ENCODE assay signal across 42 cellular contexts in genomic region chrX:154658957-154659356, GRCh38. TPM values are rescaled to one million over a fixed set of nuclear protein-coding genes. Genes with fewer than 3 reads are reported as not detected.
"Had no signal": no experiment of that assay in that cellular context is flagged by ENCODE, and none has a peak within 500 bp of the region (broad histone marks: within the 10 kb centered on the region; RNA-seq: fewer than 3 reads in every experiment).

No MANE protein-coding gene starts in this region.

- H3K27ac ChIP-seq: adrenal gland, ascending aorta, body of pancreas, brain microvascular endothelial cell, breast epithelium, cardiac muscle cell had no signal

- H3K9me3 ChIP-seq: adrenal gland, ascending aorta, body of pancreas had no signal

- H3K27me3 Mint-ChIP-seq: activated naive CD4-positive, alpha-beta T cell treated with anti-CD3 and anti-CD28 coated beads, Interleukin-2, amount 10 ng/mL, durations not matched to agents 7 days and 5 days; activated naive CD4-positive, alpha-beta T cell treated with anti-CD3 and anti-CD28 coated beads, Interleukin-2, amount 50 U/mL, for 24 hours; activated naive CD8-positive, alpha-beta T cell; activated naive CD8-positive, alpha-beta T cell treated with anti-CD3 and anti-CD28 coated beads for 36 hours; activated naive CD8-positive, alpha-beta T cell treated with anti-CD3 and anti-CD28 coated beads, Interleukin-2, amount 50 U/mL, for 24 hours; activated T-cell treated with anti-CD3 and anti-CD28 coated beads, Interleukin-2, amount 50 U/mL, for 24 hours; activated T-helper 17 cell treated with anti-CD3 and anti-CD28 coated beads, Interleukin-2, amount 50 U/mL, for 72 hours; central memory CD8-positive, alpha-beta T cell had no signal

- ATAC-seq: activated naive CD4-positive, alpha-beta T cell treated with anti-CD3 and anti-CD28 coated beads, Interleukin-2, amount 50 U/mL, for 72 hours; activated naive CD8-positive, alpha-beta T cell treated with anti-CD3 and anti-CD28 coated beads, Interleukin-2, amount 50 U/mL, for 24 hours; activated T-cell treated with anti-CD3 and anti-CD28 coated beads, Interleukin-2, amount 50 U/mL, for 4 hours; activated T-cell treated with anti-CD3 and anti-CD28 coated beads, Interleukin-2, amount 50 U/mL, for 72 hours; activated T-helper 17 cell treated with anti-CD3 and anti-CD28 coated beads, Interleukin-2, amount 50 U/mL, for 72 hours; body of pancreas had no signal

- DNase-seq: activated effector memory CD4-positive, alpha-beta T cell treated with anti-CD3 and anti-CD28 coated beads, Interleukin-2, amount 50 U/mL, for 16 hours; activated effector memory CD4-positive, alpha-beta T cell treated with Interleukin-2 at 50 U/mL for 16 hours; activated gamma-delta T cell; activated gamma-delta T cell treated with Interleukin-2 at 50 U/mL for 16 hours; activated naive CD4-positive, alpha-beta T cell; activated naive CD4-positive, alpha-beta T cell treated with anti-CD3 and anti-CD28 coated beads for 36 hours; activated naive CD4-positive, alpha-beta T cell treated with anti-CD3 and anti-CD28 coated beads, Interleukin-2, amount 10 ng/mL, durations not matched to agents 7 days and 5 days; activated naive CD4-positive, alpha-beta T cell treated with anti-CD3 and anti-CD28 coated beads, Interleukin-2, amount 50 U/mL, for 16 hours; activated naive CD4-positive, alpha-beta T cell treated with Interleukin-2 at 50 U/mL for 16 hours; activated naive CD8-positive, alpha-beta T cell treated with anti-CD3 and anti-CD28 coated beads for 36 hours; activated naive CD8-positive, alpha-beta T cell treated with anti-CD3 and anti-CD28 coated beads, Interleukin-2, amount 10 ng/mL, durations not matched to agents 7 days and 5 days; activated naive CD8-positive, alpha-beta T cell treated with anti-CD3 and anti-CD28 coated beads, Interleukin-2, amount 50 U/mL, for 24 hours; activated T-cell treated with anti-CD3 and anti-CD28 coated beads, Interleukin-2, amount 50 U/mL, for 1 hour; activated T-cell treated with anti-CD3 and anti-CD28 coated beads, Interleukin-2, amount 50 U/mL, for 24 hours; activated T-cell treated with anti-CD3 and anti-CD28 coated beads, Interleukin-2, amount 50 U/mL, for 4 hours; activated T-cell treated with anti-CD3 and anti-CD28 coated beads, Interleukin-2, amount 50 U/mL, for 48 hours; activated T-cell treated with anti-CD3 and anti-CD28 coated beads, Interleukin-2, amount 50 U/mL, for 72 hours; adrenal gland; amniotic stem cell; amygdala; anterior cingulate cortex; aorta; body of pancreas; brain microvascular endothelial cell; caudate nucleus; central memory CD4-positive, alpha-beta T cell; cerebellar nuclear complex had no signal

- H3K4me3 Mint-ChIP-seq: activated naive CD4-positive, alpha-beta T cell treated with anti-CD3 and anti-CD28 coated beads for 36 hours; activated naive CD4-positive, alpha-beta T cell treated with anti-CD3 and anti-CD28 coated beads, Interleukin-2, amount 10 ng/mL, durations not matched to agents 7 days and 5 days; activated naive CD4-positive, alpha-beta T cell treated with anti-CD3 and anti-CD28 coated beads, Interleukin-2, amount 50 U/mL, for 24 hours; activated naive CD8-positive, alpha-beta T cell; activated naive CD8-positive, alpha-beta T cell treated with anti-CD3 and anti-CD28 coated beads for 36 hours; activated naive CD8-positive, alpha-beta T cell treated with anti-CD3 and anti-CD28 coated beads, Interleukin-2, amount 10 ng/mL, durations not matched to agents 7 days and 5 days; activated naive CD8-positive, alpha-beta T cell treated with anti-CD3 and anti-CD28 coated beads, Interleukin-2, amount 50 U/mL, for 24 hours; activated T-cell treated with anti-CD3 and anti-CD28 coated beads, Interleukin-2, amount 50 U/mL, for 24 hours; activated T-cell treated with anti-CD3 and anti-CD28 coated beads, Interleukin-2, amount 50 U/mL, for 4 hours; activated T-cell treated with anti-CD3 and anti-CD28 coated beads, Interleukin-2, amount 50 U/mL, for 72 hours; activated T-helper 1 cell treated with anti-CD3 and anti-CD28 coated beads, Interleukin-12 subunit alpha, Interleukin-12 subunit beta, Interleukin-2, Interleukin-4 antibody, amounts not matched to agents 30 ng/mL and 10 ng/mL and 1 ng/mL, durations not matched to agents 14 hours and 24 hours and 36 hours; activated T-helper 17 cell treated with anti-CD3 and anti-CD28 coated beads, Interleukin-2, amount 50 U/mL, for 72 hours; brain; central memory CD8-positive, alpha-beta T cell had no signal

- H3K36me3 ChIP-seq: adrenal gland, ascending aorta, brain microvascular endothelial cell, breast epithelium, cardiac muscle cell had no signal

- H3K27ac Mint-ChIP-seq: activated naive CD4-positive, alpha-beta T cell treated with anti-CD3 and anti-CD28 coated beads for 36 hours; activated naive CD4-positive, alpha-beta T cell treated with anti-CD3 and anti-CD28 coated beads, Interleukin-2, amount 10 ng/mL, durations not matched to agents 7 days and 5 days; activated naive CD4-positive, alpha-beta T cell treated with anti-CD3 and anti-CD28 coated beads, Interleukin-2, amount 50 U/mL, for 24 hours; activated naive CD4-positive, alpha-beta T cell treated with anti-CD3 and anti-CD28 coated beads, Interleukin-2, amount 50 U/mL, for 72 hours; activated naive CD8-positive, alpha-beta T cell; activated naive CD8-positive, alpha-beta T cell treated with anti-CD3 and anti-CD28 coated beads for 36 hours; activated naive CD8-positive, alpha-beta T cell treated with anti-CD3 and anti-CD28 coated beads, Interleukin-2, amount 10 ng/mL, durations not matched to agents 7 days and 5 days; activated naive CD8-positive, alpha-beta T cell treated with anti-CD3 and anti-CD28 coated beads, Interleukin-2, amount 50 U/mL, for 24 hours; activated T-cell treated with anti-CD3 and anti-CD28 coated beads, Interleukin-2, amount 50 U/mL, for 24 hours; activated T-cell treated with anti-CD3 and anti-CD28 coated beads, Interleukin-2, amount 50 U/mL, for 72 hours; activated T-helper 1 cell treated with anti-CD3 and anti-CD28 coated beads, Interleukin-12 subunit alpha, Interleukin-12 subunit beta, Interleukin-2, Interleukin-4 antibody, amounts not matched to agents 30 ng/mL and 10 ng/mL and 1 ng/mL, durations not matched to agents 14 hours and 24 hours and 36 hours; activated T-helper 17 cell treated with anti-CD3 and anti-CD28 coated beads, Interleukin-2, amount 50 U/mL, for 72 hours; activated T-helper 2 cell treated with anti-CD3 and anti-CD28 coated beads, Interferon-gamma antibody, Interleukin-2, Interleukin-4, amounts not matched to agents 10 μg/mL and 5 μg/mL and 100 μg/mL, durations not matched to agents 14 hours and 24 hours and 36 hours; brain had no signal

- H3K36me3 Mint-ChIP-seq: activated naive CD4-positive, alpha-beta T cell treated with anti-CD3 and anti-CD28 coated beads, Interleukin-2, amount 10 ng/mL, durations not matched to agents 7 days and 5 days; activated naive CD4-positive, alpha-beta T cell treated with anti-CD3 and anti-CD28 coated beads, Interleukin-2, amount 50 U/mL, for 24 hours; activated naive CD4-positive, alpha-beta T cell treated with anti-CD3 and anti-CD28 coated beads, Interleukin-2, amount 50 U/mL, for 72 hours; activated naive CD8-positive, alpha-beta T cell; activated naive CD8-positive, alpha-beta T cell treated with anti-CD3 and anti-CD28 coated beads for 36 hours; activated naive CD8-positive, alpha-beta T cell treated with anti-CD3 and anti-CD28 coated beads, Interleukin-2, amount 10 ng/mL, durations not matched to agents 7 days and 5 days; brain had no signal

- H3K9me3 Mint-ChIP-seq: activated naive CD4-positive, alpha-beta T cell treated with anti-CD3 and anti-CD28 coated beads for 36 hours; activated naive CD4-positive, alpha-beta T cell treated with anti-CD3 and anti-CD28 coated beads, Interleukin-2, amount 50 U/mL, for 24 hours; activated naive CD8-positive, alpha-beta T cell treated with anti-CD3 and anti-CD28 coated beads for 36 hours; activated naive CD8-positive, alpha-beta T cell treated with anti-CD3 and anti-CD28 coated beads, Interleukin-2, amount 50 U/mL, for 24 hours; activated T-cell treated with anti-CD3 and anti-CD28 coated beads, Interleukin-2, amount 50 U/mL, for 24 hours; activated T-cell treated with anti-CD3 and anti-CD28 coated beads, Interleukin-2, amount 50 U/mL, for 4 hours; central memory CD8-positive, alpha-beta T cell had no signal

- H3K4me1 Mint-ChIP-seq: activated naive CD4-positive, alpha-beta T cell treated with anti-CD3 and anti-CD28 coated beads, Interleukin-2, amount 50 U/mL, for 24 hours; activated naive CD8-positive, alpha-beta T cell treated with anti-CD3 and anti-CD28 coated beads for 36 hours; brain; central memory CD8-positive, alpha-beta T cell had no signal

- H3K4me1 ChIP-seq: adrenal gland, ascending aorta, body of pancreas, breast epithelium had no signal

- H3K4me3 ChIP-seq: adrenal gland, ascending aorta, body of pancreas, breast epithelium, cardiac muscle cell had no signal

- H3K27me3 ChIP-seq: adrenal gland, ascending aorta, body of pancreas, brain microvascular endothelial cell, cardiac muscle cell had no signal

RNA-seq across cellular contexts. Expression of gene CTAG2, which starts 5.6 kb away (rescaled TPM):
- total RNA-seq: activated naive CD4-positive, alpha-beta T cell treated with anti-CD3 and anti-CD28 coated beads for 36 hours; activated naive CD4-positive, alpha-beta T cell treated with anti-CD3 and anti-CD28 coated beads, Interleukin-2, amount 50 U/mL, for 72 hours; activated T-cell treated with anti-CD3 and anti-CD28 coated beads, Interleukin-2, amount 50 U/mL, for 72 hours; activated T-helper 1 cell treated with anti-CD3 and anti-CD28 coated beads, Interleukin-12 subunit alpha, Interleukin-12 subunit beta, Interleukin-2, Interleukin-4 antibody, amounts not matched to agents 30 ng/mL and 10 ng/mL and 1 ng/mL, durations not matched to agents 14 hours and 24 hours and 36 hours; activated T-helper 17 cell treated with anti-CD3 and anti-CD28 coated beads, Interleukin-2, amount 50 U/mL, for 72 hours; activated T-helper 2 cell treated with anti-CD3 and anti-CD28 coated beads, Interferon-gamma antibody, Interleukin-2, Interleukin-4, amounts not matched to agents 10 μg/mL and 5 μg/mL and 100 μg/mL, durations not matched to agents 14 hours and 24 hours and 36 hours; aorta; ascending aorta; astrocyte; body of pancreas; breast epithelium; bronchial epithelial cell; cardiac muscle cell; cardiac septum; cerebellum had no signal
- polyA plus RNA-seq: cardiac muscle cell had no signal

RNA-seq across cellular contexts. Expression of gene CTAG1B, which starts 39.9 kb away (rescaled TPM):
- total RNA-seq: activated naive CD4-positive, alpha-beta T cell treated with anti-CD3 and anti-CD28 coated beads for 36 hours; activated naive CD4-positive, alpha-beta T cell treated with anti-CD3 and anti-CD28 coated beads, Interleukin-2, amount 50 U/mL, for 72 hours; activated naive CD8-positive, alpha-beta T cell treated with anti-CD3 and anti-CD28 coated beads for 36 hours; activated naive CD8-positive, alpha-beta T cell treated with anti-CD3 and anti-CD28 coated beads, Interleukin-2, amount 10 ng/mL, durations not matched to agents 7 days and 5 days; activated T-cell treated with anti-CD3 and anti-CD28 coated beads, Interleukin-2, amount 50 U/mL, for 4 hours; activated T-cell treated with anti-CD3 and anti-CD28 coated beads, Interleukin-2, amount 50 U/mL, for 72 hours; activated T-helper 1 cell treated with anti-CD3 and anti-CD28 coated beads, Interleukin-12 subunit alpha, Interleukin-12 subunit beta, Interleukin-2, Interleukin-4 antibody, amounts not matched to agents 30 ng/mL and 10 ng/mL and 1 ng/mL, durations not matched to agents 14 hours and 24 hours and 36 hours; activated T-helper 17 cell treated with anti-CD3 and anti-CD28 coated beads, Interleukin-2, amount 50 U/mL, for 72 hours; activated T-helper 2 cell treated with anti-CD3 and anti-CD28 coated beads, Interferon-gamma antibody, Interleukin-2, Interleukin-4, amounts not matched to agents 10 μg/mL and 5 μg/mL and 100 μg/mL, durations not matched to agents 14 hours and 24 hours and 36 hours; adrenal gland; aorta; ascending aorta; astrocyte; body of pancreas; bronchial epithelial cell; cardiac muscle cell; cardiac septum; cerebellum had no signal
- polyA plus RNA-seq: aorta, cardiac muscle cell had no signal
